In genomic region chr3:121496841-121497240, GRCh38 we compare ENCODE assay signal across 22 cellular contexts.
"Had no signal": no experiment of that assay in that cellular context is flagged by ENCODE, and none has a peak within 500 bp of the region (broad histone marks: within the 10 kb centered on the region; RNA-seq: fewer than 3 reads in every experiment).

No MANE protein-coding gene starts in this region.

- ATAC-seq: heart right ventricle; left colon; left ventricle myocardium superior; lower lobe of right lung; natural killer cell; right lobe of liver; stimulated activated naive B cell treated with anti-CD40 and anti-IgM and Interleukin-4, amounts not matched to agents 10 μg/mL and 1 μg/mL and 100 μg/mL, for 72 hours had no signal

- DNase-seq: caudate nucleus; cerebellar nuclear complex; cortex of kidney; foreskin fibroblast; glutamatergic neuron; heart right ventricle; hippocampal formation; left colon; left ventricle myocardium superior; lower lobe of right lung; natural killer cell; retina; right lobe of liver; small intestine; stimulated activated CD4-positive, alpha-beta T cell treated with anti-CD3 and anti-CD28 coated beads, Interleukin-15, amount 100 ng/mL, for 24 hours; stimulated activated CD4-positive, alpha-beta T cell treated with anti-CD3 and anti-CD28 coated beads, Interleukin-2, amount 100 ng/mL, for 48 hours; stimulated activated naive B cell treated with anti-CD40 and anti-IgM and Interleukin-4, amounts not matched to agents 10 μg/mL and 1 μg/mL and 100 μg/mL, for 72 hours; upper lobe of left lung had no signal

- H3K27ac ChIP-seq: heart right ventricle, lower lobe of right lung, right lobe of liver, thoracic aorta, tibial nerve, upper lobe of left lung had no signal

- FAIRE-seq: islet of Langerhans, small intestine, urothelium cell line had no signal

- H3K4me3 ChIP-seq: heart right ventricle, lower lobe of right lung, right lobe of liver, thoracic aorta, tibial nerve, upper lobe of left lung had no signal

- H3K27me3 ChIP-seq: heart right ventricle, right lobe of liver, tibial nerve, upper lobe of left lung had no signal

- H3K4me1 ChIP-seq: heart right ventricle, lower lobe of right lung, right lobe of liver, tibial nerve, upper lobe of left lung had no signal

- H3K36me3 ChIP-seq: lower lobe of right lung, right lobe of liver, thoracic aorta, tibial nerve, upper lobe of left lung had no signal

- H3K9me3 ChIP-seq: heart right ventricle, lower lobe of right lung, right lobe of liver, thoracic aorta, tibial nerve, upper lobe of left lung had no signal
